1 cellular context compared by ENCODE assay signal in genomic region chr3:52429779-52430415, GRCh38.
TF ChIP-seq lines count a peak whose summit lies in the region.

No MANE protein-coding gene starts in this region.

TF ChIP-seq in HepG2, 621 proteins besides CTCF, POLR2A, EP300 and RAD21 (continued from another document and continues in another):
- TF ChIP-seq ZNF878 (CRISPR knock-in tag; IDR thresholded peaks at IDR 0.05) (peak; percentile 81; the same call in 1 of the 2 replicates), AKAP8 (CRISPR knock-in tag; IDR thresholded peaks at IDR 0.05) (0 out of 2 replicates have a peak, but pooled peaks have one; percentile 15), ZNF737 (CRISPR knock-in tag; IDR thresholded peaks at IDR 0.05; ENCODE audit: borderline replicate concordance) (no peak), ZNF317 (CRISPR knock-in tag; IDR thresholded peaks at IDR 0.05) (peak; percentile 46; the same call in 1 of the 2 replicates), USF2 (IDR thresholded peaks at IDR 0.05; ENCODE audit: low read depth, low read length) (no peak), USF2 (CRISPR knock-in tag; IDR thresholded peaks at IDR 0.05; ENCODE audit: borderline replicate concordance) (no peak), MYNN (CRISPR knock-in tag; IDR thresholded peaks at IDR 0.05; ENCODE audit: low read depth) (no peak), ZNF710 (CRISPR knock-in tag; IDR thresholded peaks at IDR 0.05; ENCODE audit: borderline replicate concordance) (peak; percentile 90), YEATS2 (CRISPR knock-in tag; IDR thresholded peaks at IDR 0.05; ENCODE audit: borderline replicate concordance) (peak; percentile 22; the same call in 1 of the 2 replicates), NKX3-1 (CRISPR knock-in tag; IDR thresholded peaks at IDR 0.05) (no peak), RORA (CRISPR knock-in tag; IDR thresholded peaks at IDR 0.05) (no peak), HNF4A (CRISPR knock-in tag; IDR thresholded peaks at IDR 0.05) (peak; percentile 89), SSRP1 (CRISPR knock-in tag; IDR thresholded peaks at IDR 0.05) (0 out of 2 replicates have a peak, but pooled peaks have one; percentile 8), EHMT2 (IDR thresholded peaks at IDR 0.05; ENCODE audit: borderline replicate concordance, low read depth, low read length) (peak; percentile 43; the same call in 1 of the 2 replicates), PRDM10 (CRISPR knock-in tag; IDR thresholded peaks at IDR 0.05; ENCODE audit: low read depth) (peak; percentile 65; the same call in 1 of the 2 replicates), FOXP4 (CRISPR knock-in tag; IDR thresholded peaks at IDR 0.05) (peak; percentile 92), ARNT2 (CRISPR knock-in tag; IDR thresholded peaks at IDR 0.05; ENCODE audit: low read depth) (peak; percentile 40; the same call in 1 of the 2 replicates), ZMYM2 (CRISPR knock-in tag; IDR thresholded peaks at IDR 0.05) (no peak; the same call in 1 of the 2 replicates), ZNF264 (CRISPR knock-in tag; IDR thresholded peaks at IDR 0.05) (peak; percentile 62; the same call in 1 of the 2 replicates), HNRNPUL1 (IDR thresholded peaks at IDR 0.05; ENCODE audit: low read depth, low read length) (no peak), SPEN (CRISPR knock-in tag; IDR thresholded peaks at IDR 0.05; ENCODE audit: low read depth) (peak; percentile 84), MEF2D (CRISPR knock-in tag; IDR thresholded peaks at IDR 0.05) (peak; percentile 68; the same call in 1 of the 2 replicates), FOXK1 (CRISPR knock-in tag; IDR thresholded peaks at IDR 0.05; ENCODE audit: borderline replicate concordance, low read depth) (0 out of 2 replicates have a peak, but pooled peaks have one; percentile 18), DMAP1 (CRISPR knock-in tag; IDR thresholded peaks at IDR 0.05) (peak; percentile 78), FOXA3 (CRISPR knock-in tag; IDR thresholded peaks at IDR 0.05) (peak; percentile 81), ATF3 (CRISPR knock-in tag; IDR thresholded peaks at IDR 0.05) (peak; percentile 90)
- TF ChIP-seq, protein P1, sequence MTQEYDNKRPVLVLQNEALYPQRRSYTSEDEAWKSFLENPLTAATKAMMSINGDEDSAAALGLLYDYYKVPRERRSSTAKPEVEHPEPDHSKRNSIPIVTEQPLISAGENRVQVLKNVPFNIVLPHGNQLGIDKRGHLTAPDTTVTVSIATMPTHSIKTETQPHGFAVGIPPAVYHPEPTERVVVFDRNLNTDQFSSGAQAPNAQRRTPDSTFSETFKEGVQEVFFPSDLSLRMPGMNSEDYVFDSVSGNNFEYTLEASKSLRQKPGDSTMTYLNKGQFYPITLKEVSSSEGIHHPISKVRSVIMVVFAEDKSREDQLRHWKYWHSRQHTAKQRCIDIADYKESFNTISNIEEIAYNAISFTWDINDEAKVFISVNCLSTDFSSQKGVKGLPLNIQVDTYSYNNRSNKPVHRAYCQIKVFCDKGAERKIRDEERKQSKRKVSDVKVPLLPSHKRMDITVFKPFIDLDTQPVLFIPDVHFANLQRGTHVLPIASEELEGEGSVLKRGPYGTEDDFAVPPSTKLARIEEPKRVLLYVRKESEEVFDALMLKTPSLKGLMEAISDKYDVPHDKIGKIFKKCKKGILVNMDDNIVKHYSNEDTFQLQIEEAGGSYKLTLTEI (CRISPR knock-in tag; conservative IDR thresholded peaks at IDR 0.05), result no peak
- TF ChIP-seq, protein P2, sequence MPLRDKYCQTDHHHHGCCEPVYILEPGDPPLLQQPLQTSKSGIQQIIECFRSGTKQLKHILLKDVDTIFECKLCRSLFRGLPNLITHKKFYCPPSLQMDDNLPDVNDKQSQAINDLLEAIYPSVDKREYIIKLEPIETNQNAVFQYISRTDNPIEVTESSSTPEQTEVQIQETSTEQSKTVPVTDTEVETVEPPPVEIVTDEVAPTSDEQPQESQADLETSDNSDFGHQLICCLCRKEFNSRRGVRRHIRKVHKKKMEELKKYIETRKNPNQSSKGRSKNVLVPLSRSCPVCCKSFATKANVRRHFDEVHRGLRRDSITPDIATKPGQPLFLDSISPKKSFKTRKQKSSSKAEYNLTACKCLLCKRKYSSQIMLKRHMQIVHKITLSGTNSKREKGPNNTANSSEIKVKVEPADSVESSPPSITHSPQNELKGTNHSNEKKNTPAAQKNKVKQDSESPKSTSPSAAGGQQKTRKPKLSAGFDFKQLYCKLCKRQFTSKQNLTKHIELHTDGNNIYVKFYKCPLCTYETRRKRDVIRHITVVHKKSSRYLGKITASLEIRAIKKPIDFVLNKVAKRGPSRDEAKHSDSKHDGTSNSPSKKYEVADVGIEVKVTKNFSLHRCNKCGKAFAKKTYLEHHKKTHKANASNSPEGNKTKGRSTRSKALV (CRISPR knock-in tag; IDR thresholded peaks at IDR 0.05), result 0 out of 2 replicates have a peak, but pooled peaks have one; percentile 27
- TF ChIP-seq, protein P3, sequence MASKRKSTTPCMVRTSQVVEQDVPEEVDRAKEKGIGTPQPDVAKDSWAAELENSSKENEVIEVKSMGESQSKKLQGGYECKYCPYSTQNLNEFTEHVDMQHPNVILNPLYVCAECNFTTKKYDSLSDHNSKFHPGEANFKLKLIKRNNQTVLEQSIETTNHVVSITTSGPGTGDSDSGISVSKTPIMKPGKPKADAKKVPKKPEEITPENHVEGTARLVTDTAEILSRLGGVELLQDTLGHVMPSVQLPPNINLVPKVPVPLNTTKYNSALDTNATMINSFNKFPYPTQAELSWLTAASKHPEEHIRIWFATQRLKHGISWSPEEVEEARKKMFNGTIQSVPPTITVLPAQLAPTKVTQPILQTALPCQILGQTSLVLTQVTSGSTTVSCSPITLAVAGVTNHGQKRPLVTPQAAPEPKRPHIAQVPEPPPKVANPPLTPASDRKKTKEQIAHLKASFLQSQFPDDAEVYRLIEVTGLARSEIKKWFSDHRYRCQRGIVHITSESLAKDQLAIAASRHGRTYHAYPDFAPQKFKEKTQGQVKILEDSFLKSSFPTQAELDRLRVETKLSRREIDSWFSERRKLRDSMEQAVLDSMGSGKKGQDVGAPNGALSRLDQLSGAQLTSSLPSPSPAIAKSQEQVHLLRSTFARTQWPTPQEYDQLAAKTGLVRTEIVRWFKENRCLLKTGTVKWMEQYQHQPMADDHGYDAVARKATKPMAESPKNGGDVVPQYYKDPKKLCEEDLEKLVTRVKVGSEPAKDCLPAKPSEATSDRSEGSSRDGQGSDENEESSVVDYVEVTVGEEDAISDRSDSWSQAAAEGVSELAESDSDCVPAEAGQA (IDR thresholded peaks at IDR 0.05; ENCODE audit: low read depth), result peak; percentile 84
- TF ChIP-seq, protein P3 (CRISPR knock-in tag; IDR thresholded peaks at IDR 0.05; ENCODE audit: borderline replicate concordance), result no peak
- TF ChIP-seq, protein P4, sequence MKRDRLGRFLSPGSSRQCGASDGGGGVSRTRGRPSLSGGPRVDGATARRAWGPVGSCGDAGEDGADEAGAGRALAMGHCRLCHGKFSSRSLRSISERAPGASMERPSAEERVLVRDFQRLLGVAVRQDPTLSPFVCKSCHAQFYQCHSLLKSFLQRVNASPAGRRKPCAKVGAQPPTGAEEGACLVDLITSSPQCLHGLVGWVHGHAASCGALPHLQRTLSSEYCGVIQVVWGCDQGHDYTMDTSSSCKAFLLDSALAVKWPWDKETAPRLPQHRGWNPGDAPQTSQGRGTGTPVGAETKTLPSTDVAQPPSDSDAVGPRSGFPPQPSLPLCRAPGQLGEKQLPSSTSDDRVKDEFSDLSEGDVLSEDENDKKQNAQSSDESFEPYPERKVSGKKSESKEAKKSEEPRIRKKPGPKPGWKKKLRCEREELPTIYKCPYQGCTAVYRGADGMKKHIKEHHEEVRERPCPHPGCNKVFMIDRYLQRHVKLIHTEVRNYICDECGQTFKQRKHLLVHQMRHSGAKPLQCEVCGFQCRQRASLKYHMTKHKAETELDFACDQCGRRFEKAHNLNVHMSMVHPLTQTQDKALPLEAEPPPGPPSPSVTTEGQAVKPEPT (CRISPR knock-in tag; IDR thresholded peaks at IDR 0.05; ENCODE audit: low read depth), result no peak; the same call in 1 of the 2 replicates
